In genomic region chrX:41863343-41864203, GRCh38 we compare ENCODE assay signal across 14 cellular contexts.
DNase-seq lines count a peak whose midpoint lies in the region; ATAC-seq and TF ChIP-seq lines count a peak whose summit lies in the region.
"Had no signal": no experiment of that assay in that cellular context is flagged by ENCODE, and none has a peak within 500 bp of the region (broad histone marks: within the 10 kb centered on the region; RNA-seq: fewer than 3 reads in every experiment).

No MANE protein-coding gene starts in this region.

- DNase-seq in central memory CD8-positive, alpha-beta T cell (ENCODE audit: low spot score in 2 of 2) = no peak
- no peak for DNase-seq in activated gamma-delta T cell treated with Interleukin-2 at 50 U/mL for 16 hours
- DNase-seq in HPDE6-E6E7 (ENCODE audit: extremely low spot score) = no peak
- DNase-seq in NCI-H2081 treated with DMSO at 0.1 percent for 48 hours (lab: John Stamatoyannopoulos, UW) = no peak
- no peak for DNase-seq in GF-D8 (lab: John Stamatoyannopoulos, UW)
- DNase-seq: lower lobe of right lung, NCI-H1092 treated with DMSO at 0.1 percent for 48 hours, NCI-H748 treated with DMSO at 0.1 percent for 48 hours, SHP77 treated with DMSO at 0.1 percent for 48 hours had no signal

- no peaks in the 10 kb centered on the region for H3K27me3 Mint-ChIP-seq in central memory CD8-positive, alpha-beta T cell

- H3K36me3 ChIP-seq in OCI-LY3 (replicated peaks; ENCODE audit: low read depth, low read length) = no peaks in the 10 kb centered on the region
- H3K36me3 ChIP-seq: lower lobe of right lung, thoracic aorta had no signal

- H3K9me3 ChIP-seq in OCI-LY3 (ENCODE audit: insufficient read depth, low read length) = no peaks in the 10 kb centered on the region
- H3K9me3 ChIP-seq: lower lobe of right lung, thoracic aorta had no signal

- H3K4me3 ChIP-seq in OCI-LY3 (ENCODE audit: low read length) = no peak overlapping the region
- H3K4me3 ChIP-seq: lower lobe of right lung, thoracic aorta had no signal

- peaks cover 5% of the 10 kb centered on the region for H3K36me3 Mint-ChIP-seq in central memory CD8-positive, alpha-beta T cell (ENCODE audit: insufficient read depth)

- peak overlapping the region; percentile 81 for H3K27ac Mint-ChIP-seq in central memory CD8-positive, alpha-beta T cell (ENCODE audit: low read depth)

- peaks cover 31% of the 10 kb centered on the region; the same call in 1 of the 2 replicates for H4K20me1 ChIP-seq in OCI-LY3 (ENCODE audit: insufficient read depth, low read length)

- H3K9me3 Mint-ChIP-seq in central memory CD8-positive, alpha-beta T cell = no peaks in the 10 kb centered on the region

- H3K4me1 ChIP-seq in OCI-LY3 (ENCODE audit: low read length) = peaks cover 8% of the 10 kb centered on the region
- H3K4me1 ChIP-seq: lower lobe of right lung had no signal

- H3K27me3 ChIP-seq in OCI-LY3 (ENCODE audit: low read depth, low read length) = no peaks in the 10 kb centered on the region

- TF ChIP-seq CTCF in 22Rv1 (IDR thresholded peaks at IDR 0.05) (0 out of 2 replicates have a peak, but pooled peaks have one; percentile 14), C4-2B (conservative IDR thresholded peaks at IDR 0.05) (peak; percentile 28), OCI-LY3 (IDR thresholded peaks at IDR 0.05; ENCODE audit: low read depth, low read length) (peak; percentile 44)

- H3K4me3 Mint-ChIP-seq in central memory CD8-positive, alpha-beta T cell = peak overlapping the region; percentile 38

- H3K4me2 ChIP-seq in OCI-LY3 (ENCODE audit: low read length) = no peak overlapping the region

- peaks cover 53% of the 10 kb centered on the region for H3K4me1 Mint-ChIP-seq in central memory CD8-positive, alpha-beta T cell

- peaks cover 60% of the 10 kb centered on the region for H3K79me2 ChIP-seq in OCI-LY3 (ENCODE audit: low read length)

- peak; percentile 59 for ATAC-seq in central memory CD8-positive, alpha-beta T cell (replicated peaks; ENCODE audit: extremely low read depth, poor library complexity, severe bottlenecking)
- ATAC-seq: lower lobe of right lung had no signal

- H3K27ac ChIP-seq in 22Rv1 (no peak overlapping the region), C4-2B (no peak overlapping the region), OCI-LY3 (ENCODE audit: low read length) (no peak overlapping the region)
- H3K27ac ChIP-seq: lower lobe of right lung, thoracic aorta, VCaP had no signal

- H3K9ac ChIP-seq in OCI-LY3 (ENCODE audit: low read length) = no peak overlapping the region

- H2AFZ ChIP-seq in OCI-LY3 (ENCODE audit: low read depth, low read length) = no peak overlapping the region
